ENCODE assay signal across 8 cellular contexts in the genomic region with DNA sequence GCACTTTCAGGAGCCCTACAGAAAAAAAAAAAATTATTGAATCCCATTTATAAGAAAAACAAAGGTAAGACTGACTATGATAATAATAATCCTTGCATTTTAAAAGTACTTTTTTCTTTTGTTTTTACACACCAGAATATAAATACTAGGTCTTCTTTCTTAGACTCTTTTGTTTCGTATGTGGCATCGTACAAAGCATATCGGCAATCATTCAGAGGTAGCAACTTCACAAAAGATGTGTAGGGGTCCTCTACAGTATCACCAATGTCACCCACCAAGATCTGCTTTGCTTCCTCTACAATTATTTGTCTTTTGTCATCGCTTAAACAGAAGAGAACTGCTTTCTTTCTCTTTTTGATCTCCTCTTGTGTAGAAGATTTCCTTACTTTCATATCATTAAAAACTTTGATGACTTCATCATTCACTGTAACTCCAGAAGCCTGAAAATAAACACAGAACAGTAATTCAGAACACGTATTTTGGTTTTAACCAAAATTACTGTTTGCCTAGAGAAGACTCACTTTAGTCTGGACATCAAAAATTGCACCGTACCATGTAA. TPM values are rescaled to one million over a fixed set of nuclear protein-coding genes. Genes with fewer than 3 reads are reported as not detected.
DNase-seq lines count a peak whose midpoint lies in the region; ATAC-seq and TF ChIP-seq lines count a peak whose summit lies in the region.

No MANE protein-coding gene starts in this region.

- ATAC-seq in IMR-90 (ENCODE audit: low read depth) (no peak), HG02884 (IDR thresholded peaks at IDR 0.05; ENCODE audit: unreplicated experiment) (no peak), HG03025 (IDR thresholded peaks at IDR 0.05; ENCODE audit: low FRiP score, unreplicated experiment) (no peak)

- peak overlapping the region; percentile 66 for H2BK15ac ChIP-seq in IMR-90 (ENCODE audit: low read depth, low read length)

- POLR2A ChIA-PET in IMR-90 (lab: Charles Lee; ENCODE audit: unreplicated experiment), result interaction anchor here (0.5 to 0.8 kb wide), 2 partner anchors 14 to 44 kb away, joined by 3 to 4 read pairs; no protein-coding TSS in a partner anchor

- H4K8ac ChIP-seq in IMR-90 (ENCODE audit: low read depth in 2 of 2, low read length in 2 of 2), result peak overlapping the region; percentile 18 to 93

- H2BK20ac ChIP-seq in IMR-90 (ENCODE audit: low read depth, low read length), result peak overlapping the region; percentile 82; the same call in 1 of the 2 replicates

- BruUV-seq in IMR-90 (replicated peaks; lab: Mats Ljungman, UMichigan), result no TSS peak

- TF ChIP-seq CTCF in 22Rv1 (IDR thresholded peaks at IDR 0.05), result no peak
- TF ChIP-seq CTCF in IMR-90 (conservative IDR thresholded peaks at IDR 0.05; ENCODE audit: low read depth, low read length), result no peak

- H3K36me3 ChIP-seq in IMR-90 (ENCODE audit: control insufficient read depth, insufficient read depth, low read length) (peaks cover 7% of the 10 kb centered on the region), muscle layer of colon (ENCODE audit: insufficient read depth, low read length) (peaks cover 11% of the 10 kb centered on the region)

- H2BK5ac ChIP-seq in IMR-90 (ENCODE audit: low read depth, low read length, poor library complexity, severe bottlenecking), result peak overlapping the region; percentile 95

- H3K9me3 ChIP-seq in IMR-90 (ENCODE audit: control insufficient read depth, insufficient read depth, low read length) (no peaks in the 10 kb centered on the region), muscle layer of colon (ENCODE audit: low read length) (no peaks in the 10 kb centered on the region)

- in situ Hi-C loops in IMR-90 (cut with MboI; ENCODE audit: low sequenced_read_pairs), result no loop called here

- H3K79me1 ChIP-seq in IMR-90 (ENCODE audit: low read depth in 1 of 2, low read length in 2 of 2), result peaks cover 10 to 31% of the 10 kb centered on the region in 2 experiments

- peak overlapping the region; percentile 92; the same call in 1 of the 2 replicates for H3K18ac ChIP-seq in IMR-90 (ENCODE audit: low read depth, low read length)

- H3K9me1 ChIP-seq in IMR-90 (ENCODE audit: insufficient read depth, low read length), result peaks cover 3% of the 10 kb centered on the region

- peak overlapping the region; percentile 98 for H3K14ac ChIP-seq in IMR-90 (replicated peaks; ENCODE audit: low read depth, low read length)

- TF ChIP-seq RAD21 in IMR-90 (IDR thresholded peaks at IDR 0.05; ENCODE audit: low read length), result no peak

- peaks cover 5% of the 10 kb centered on the region for H3K4me1 ChIP-seq in IMR-90 (ENCODE audit: control insufficient read depth, insufficient read depth, low read length)
- H3K4me1 ChIP-seq in muscle layer of colon (ENCODE audit: insufficient read depth, low read length), result peaks cover 31% of the 10 kb centered on the region

- H2BK120ac ChIP-seq in IMR-90 (ENCODE audit: low read depth, low read length), result peak overlapping the region; percentile 88

- H3K23ac ChIP-seq in IMR-90 (ENCODE audit: low read depth, low read length), result peak overlapping the region; percentile 98

- peak overlapping the region; percentile 90 for H2AK5ac ChIP-seq in IMR-90 (ENCODE audit: low read depth, low read length)

- WGBS in IMR-90 (ENCODE audit: extremely low coverage in 2 of 2, insufficient read length in 1 of 2), 2 experiments, result 50% methylated on average over 2 of the region's 6 CpGs; no CpG with 5 or more reads in 1 of the 2 experiments

- H4K91ac ChIP-seq in IMR-90 (ENCODE audit: insufficient read depth, low read depth, low read length), result peak overlapping the region; percentile 84

- H3K4me3 ChIP-seq in IMR-90 (ENCODE audit: insufficient read depth, low read depth, low read length) (peak overlapping the region; percentile 77), muscle layer of colon (ENCODE audit: low read depth in 1 of 2, low read length in 2 of 2) (peak overlapping the region; percentile 28 to 78)

- peak overlapping the region; percentile 98 for H3K56ac ChIP-seq in IMR-90 (ENCODE audit: extremely low read depth, insufficient read depth, low read length)

- H2AK9ac ChIP-seq in IMR-90 (replicated peaks; ENCODE audit: low read depth, low read length, poor library complexity), result no peak overlapping the region

- peak overlapping the region; percentile 28 for H4K5ac ChIP-seq in IMR-90 (ENCODE audit: low read depth, low read length)

- H3K27ac ChIP-seq in 22Rv1 (peak overlapping the region; percentile 73), IMR-90 (ENCODE audit: insufficient read depth, low read length) (peak overlapping the region; percentile 97), caudate nucleus (ENCODE audit: low read depth, low read length) (peak overlapping the region; percentile 92), muscle layer of colon (ENCODE audit: low read depth, low read length) (peak overlapping the region; percentile 80)

- CTCF ChIA-PET in IMR-90 (lab: Yijun Ruan, JAX), result interaction anchor here (3.5 kb wide), 1 partner anchor 10 kb away, joined by 11 read pairs; no protein-coding TSS in a partner anchor

- H3K27me3 ChIP-seq in IMR-90 (ENCODE audit: control insufficient read depth, insufficient read depth, low read length), result no peaks in the 10 kb centered on the region
- no peaks in the 10 kb centered on the region for H3K27me3 ChIP-seq in muscle layer of colon (ENCODE audit: control insufficient read depth in 1 of 2, insufficient read depth in 2 of 2, low read length in 2 of 2)

- intact Hi-C loops in IMR-90 (cut with micrococcal nuclease), result no loop called here

- dilution Hi-C loops in IMR-90 (cut with HindIII; ENCODE audit: low sequenced_read_pairs, unreplicated experiment), result no loop called here

- H4K20me1 ChIP-seq in IMR-90 (ENCODE audit: insufficient read depth, low read length), result 0 out of 2 replicates have a peak, but pooled peaks cover 7% of the 10 kb centered on the region

- H3K4ac ChIP-seq in IMR-90 (ENCODE audit: low read depth, low read length), result peak overlapping the region; percentile 88; the same call in 1 of the 2 replicates

- DNase-seq in IMR-90, result no peak
- no peak for DNase-seq in caudate nucleus (lab: John Stamatoyannopoulos, UW)
- DNase-seq in anterior cingulate cortex (lab: John Stamatoyannopoulos, UW), result no peak
- no peak for DNase-seq in activated CD8-positive, alpha-beta memory T cell treated with anti-CD3 and anti-CD28 coated beads for 24 hours

- TF ChIP-seq POLR2A in IMR-90 (IDR thresholded peaks at IDR 0.05; ENCODE audit: low read depth, low read length), result no peak

- peak overlapping the region; percentile 100; the same call in 1 of the 2 replicates for H3K9ac ChIP-seq in IMR-90 (ENCODE audit: low read depth, low read length)
- H3K9ac ChIP-seq in muscle layer of colon (ENCODE audit: low read length), result peak overlapping the region; percentile 49

- H2AFZ ChIP-seq in IMR-90 (replicated peaks; ENCODE audit: low read length, poor library complexity), result no peak overlapping the region

- H3K4me2 ChIP-seq in IMR-90 (ENCODE audit: low read depth, low read length), result peak overlapping the region; percentile 97

TF ChIP-seq in IMR-90, 13 proteins besides CTCF, POLR2A, EP300 and RAD21:
- TF ChIP-seq BHLHE40 (IDR thresholded peaks at IDR 0.05; ENCODE audit: low read depth, low read length), result no peak
- TF ChIP-seq CHD1 (IDR thresholded peaks at IDR 0.05; ENCODE audit: low read depth, low read length), result no peak
- TF ChIP-seq MAFK (IDR thresholded peaks at IDR 0.05; ENCODE audit: low read depth, low read length), result no peak
- no peak for TF ChIP-seq SMC3 (IDR thresholded peaks at IDR 0.05; ENCODE audit: low read depth, low read length)
- TF ChIP-seq ELK1 (IDR thresholded peaks at IDR 0.05; ENCODE audit: borderline replicate concordance, low read depth, low read length), result no peak
- TF ChIP-seq RFX5 (IDR thresholded peaks at IDR 0.05; ENCODE audit: low read depth, low read length), result no peak
- no peak for TF ChIP-seq RCOR1 (IDR thresholded peaks at IDR 0.05; ENCODE audit: insufficient replicate concordance, low read length)
- no peak for TF ChIP-seq CEBPB (IDR thresholded peaks at IDR 0.05; ENCODE audit: low read depth, low read length)
- no peak for TF ChIP-seq MXI1 (IDR thresholded peaks at IDR 0.05; ENCODE audit: borderline replicate concordance, low read depth, low read length)
- TF ChIP-seq FOS (IDR thresholded peaks at IDR 0.05; ENCODE audit: low read depth, low read length), result no peak
- TF ChIP-seq USF2 (IDR thresholded peaks at IDR 0.05; ENCODE audit: low read depth, low read length), result no peak
- TF ChIP-seq NFE2L2 (IDR thresholded peaks at IDR 0.05; ENCODE audit: low read depth, low read length), result no peak
- TF ChIP-seq MAZ (IDR thresholded peaks at IDR 0.05; ENCODE audit: borderline replicate concordance, low read depth, low read length), result no peak

RNA-seq across cellular contexts. Expression of gene CFL2, which starts 1.2 kb away (rescaled TPM):
- total RNA-seq in IMR-90 (2012; rRNA removed), result 151 and 187 TPM in 2 replicates
- polyA plus RNA-seq in IMR-90 (2012; rRNA removed), result 75.1 and 106 TPM in 2 replicates
- 12.7 and 19.1 TPM in 2 replicates for polyA plus RNA-seq in IMR-90 (2012; cell fraction: cytosol; rRNA removed)
- polyA plus RNA-seq in IMR-90 (2012; cell fraction: nucleus; rRNA removed; ENCODE audit: low replicate concordance), result 2.4 and 28.7 TPM in 2 replicates
